Comparison of ENCODE assay signal across 24 cellular contexts in genomic region chr5:141272906-141273305, GRCh38. TPM values are rescaled to one million over a fixed set of nuclear protein-coding genes. Genes with fewer than 3 reads are reported as not detected.
DNase-seq lines count a peak whose midpoint lies in the region; ATAC-seq and TF ChIP-seq lines count a peak whose summit lies in the region.
"Had no signal": no experiment of that assay in that cellular context is flagged by ENCODE, and none has a peak within 500 bp of the region (broad histone marks: within the 10 kb centered on the region; RNA-seq: fewer than 3 reads in every experiment).

No MANE protein-coding gene starts in this region.

- TF ChIP-seq RAD21 in HCT116 (IDR thresholded peaks at IDR 0.05; ENCODE audit: low read depth): 0 out of 2 replicates have a peak, but pooled peaks have one; percentile 19

- TF ChIP-seq CTCF in HCT116 (IDR thresholded peaks at IDR 0.05 in 2 of 3, conservative IDR thresholded peaks at IDR 0.05 in 1 of 3; ENCODE audit: borderline replicate concordance in 1 of 3, insufficient read depth in 1 of 3, low read depth in 2 of 3, low read length in 2 of 3): peak in 2 of 3 experiments; percentile 25 to 33; a peak in 2 of 6 replicates
- TF ChIP-seq CTCF in Panc1 (IDR thresholded peaks at IDR 0.05): peak; percentile 26
- no peak for TF ChIP-seq CTCF in spleen (IDR thresholded peaks at IDR 0.05 in 8 of 11, conservative IDR thresholded peaks at IDR 0.05 in 3 of 11)
- TF ChIP-seq CTCF in GM13977 (IDR thresholded peaks at IDR 0.05; ENCODE audit: extremely low read depth, insufficient read depth, missing control alignments): no peak

- DNase-seq in D341Med (ENCODE audit: low spot score): peak; percentile 55
- no peak for DNase-seq in HCT116 (ENCODE audit: low read depth, low spot score)
- DNase-seq in Panc1 (ENCODE audit: low read depth, low spot score): no peak
- DNase-seq in iPS-NIHi11 (ENCODE audit: low spot score): peak; percentile 13
- DNase-seq in spleen: no peak
- DNase-seq in GM13977 (ENCODE audit: low spot score): no peak
- DNase-seq: activated CD8-positive, alpha-beta T cell treated with anti-CD3 and anti-CD28 coated beads, Interleukin-2, amount 10 ng/mL, durations not matched to agents 7 days and 5 days; activated naive CD4-positive, alpha-beta T cell; activated T-cell treated with anti-CD3 and anti-CD28 coated beads, Interleukin-2, amount 50 U/mL, for 1 hour; AML-193; amniotic stem cell; COR-L47; cortex of kidney; heart right ventricle; IMR-90; NCI-H1930; PC-9; stimulated activated naive CD4-positive, alpha-beta T cell had no signal

- intact Hi-C loops in HCT116 (cut with micrococcal nuclease): no loop called here
- intact Hi-C loops in Panc1 (cut with micrococcal nuclease; ENCODE audit: unreplicated experiment): no loop called here
- intact Hi-C loops in spleen (cut with DNase I; ENCODE audit: low total_unique reads): no loop called here

- POLR2A ChIA-PET in HCT116 (lab: Charles Lee) (no interaction called here), Panc1 (lab: Charles Lee) (no interaction called here)

- H3K9me2 ChIP-seq in HCT116 (ENCODE audit: insufficient read depth): no peaks in the 10 kb centered on the region

- H2AFZ ChIP-seq in HCT116 (ENCODE audit: low read depth, low read length, poor library complexity, severe bottlenecking): no peak overlapping the region
- H2AFZ ChIP-seq: PC-9 had no signal

- H3K27me3 ChIP-seq in HCT116 (ENCODE audit: insufficient read depth, low read length) (no peaks in the 10 kb centered on the region), Panc1 (ENCODE audit: control insufficient read depth, insufficient read depth, low read length) (no peaks in the 10 kb centered on the region), spleen (replicated peaks in 1 of 7) (no peaks in the 10 kb centered on the region)
- H3K27me3 ChIP-seq: heart right ventricle, tibial nerve had no signal

- H4K20me1 ChIP-seq in HCT116 (ENCODE audit: insufficient read depth): no peaks in the 10 kb centered on the region

- no peak; the same call in 1 of the 2 replicates for ATAC-seq in HCT116
- no peak for ATAC-seq in Panc1
- ATAC-seq in GM19324 (IDR thresholded peaks at IDR 0.05; ENCODE audit: low FRiP score, unreplicated experiment): no peak
- ATAC-seq: activated CD4-positive, CD25-positive, alpha-beta regulatory T cell treated with anti-CD3 and anti-CD28 coated beads, Interleukin-2, amount 50 U/mL, for 24 hours; activated CD8-positive, alpha-beta T cell treated with anti-CD3 and anti-CD28 coated beads, Interleukin-2, amount 10 ng/mL, durations not matched to agents 7 days and 5 days; heart right ventricle had no signal

- H3K4me1 ChIP-seq in HCT116 (ENCODE audit: control insufficient read depth in 1 of 2, insufficient read depth in 2 of 2, low read length in 2 of 2) (no peaks in the 10 kb centered on the region), Panc1 (ENCODE audit: control insufficient read depth, insufficient read depth, low read length) (no peaks in the 10 kb centered on the region), spleen (no peaks in the 10 kb centered on the region)
- H3K4me1 ChIP-seq: heart right ventricle, tibial nerve had no signal

- H3K4me3 ChIP-seq in HCT116 (replicated peaks in 1 of 2; ENCODE audit: low read depth in 1 of 2, low read length in 2 of 2) (no peak overlapping the region), Panc1 (ENCODE audit: low read depth in 2 of 2, low read length in 2 of 2) (no peak overlapping the region), spleen (no peak overlapping the region)
- H3K4me3 ChIP-seq: heart right ventricle, PC-9, skin epidermis, tibial nerve had no signal

- CTCF ChIA-PET in HCT116 (lab: Charles Lee) (no interaction called here), Panc1 (lab: Charles Lee) (no interaction called here)

- H3K9me3 ChIP-seq in HCT116 (ENCODE audit: control insufficient read depth in 1 of 2, insufficient read depth in 1 of 2, low read depth in 1 of 2, low read length in 2 of 2): peaks cover 0 to 5% of the 10 kb centered on the region in 2 experiments; a peak in 2 of 4 replicates
- H3K9me3 ChIP-seq in Panc1 (ENCODE audit: control insufficient read depth, insufficient read depth, low read depth, low read length): peaks cover 50% of the 10 kb centered on the region
- H3K9me3 ChIP-seq in spleen: peaks cover 46 to 100% (median 98%) of the 10 kb centered on the region in 8 donors

- RAD21 ChIA-PET in HCT116 (lab: Charles Lee; ENCODE audit: low non-redundant PET in 1 of 2, low total read pairs in 2 of 2, uncharacterized antibody in 2 of 2, unreplicated experiment in 2 of 2): no interaction called here

- H3K9ac ChIP-seq in HCT116 (ENCODE audit: low read length): no peak overlapping the region

- H3K36me3 ChIP-seq in HCT116 (ENCODE audit: control insufficient read depth in 1 of 2, insufficient read depth in 2 of 2, low read length in 2 of 2): no peaks in the 10 kb centered on the region
- H3K36me3 ChIP-seq in Panc1 (ENCODE audit: control insufficient read depth, insufficient read depth, low read length): no peaks in the 10 kb centered on the region
- H3K36me3 ChIP-seq in spleen: peaks cover 0 to 12% (median 0%) of the 10 kb centered on the region in 6 donors
- H3K36me3 ChIP-seq: heart right ventricle had no signal

- no peaks in the 10 kb centered on the region for H3K79me2 ChIP-seq in HCT116 (ENCODE audit: insufficient read depth, low read length)

- no peak overlapping the region for H3K4me2 ChIP-seq in HCT116 (ENCODE audit: low read length)
- H3K4me2 ChIP-seq: PC-9 had no signal

- H3K27ac ChIP-seq in HCT116 (ENCODE audit: low read depth, low read length): no peak overlapping the region
- no peak overlapping the region for H3K27ac ChIP-seq in Panc1 (ENCODE audit: low read length)
- no peak overlapping the region for H3K27ac ChIP-seq in spleen
- H3K27ac ChIP-seq: heart right ventricle, PC-9, skin epidermis, tibial nerve had no signal

- BruUV-seq in HCT116 (replicated peaks; lab: Mats Ljungman, UMichigan): no TSS peak
- BruUV-seq in Panc1 (replicated peaks; lab: Mats Ljungman, UMichigan): no TSS peak

- TF ChIP-seq POLR2A in HCT116 (IDR thresholded peaks at IDR 0.05; ENCODE audit: borderline replicate concordance, extremely low read depth, insufficient read depth, insufficient read length) (no peak), spleen (IDR thresholded peaks at IDR 0.05) (no peak)

- in situ Hi-C loops in Panc1 (cut with HindIII; ENCODE audit: low pct_unique_long_range_greater_than_20kb, low sequenced_read_pairs): no loop called here
- in situ Hi-C loops in GM13977 (cut with MboI; ENCODE audit: low pct_unique_long_range_greater_than_20kb, low sequenced_read_pairs, unreplicated experiment): no loop called here

- WGBS in spleen, 5 donors: 55 to 79% (median 65%) methylated on average over 3 of the region's 3 CpGs

TF ChIP-seq in HCT116, 20 proteins besides CTCF, POLR2A, EP300 and RAD21:
- TF ChIP-seq ZBTB33 (IDR thresholded peaks at IDR 0.05; ENCODE audit: extremely low read depth, insufficient replicate concordance, low read length): no peak
- TF ChIP-seq TCF7L2 (IDR thresholded peaks at IDR 0.05; ENCODE audit: borderline replicate concordance, extremely low read depth, insufficient read depth, insufficient read length): no peak
TF ChIP-seq in HCT116: peak in this region for 0.

RNA-seq across cellular contexts. Expression of gene PCDHB15, which starts 27.7 kb away (rescaled TPM):
- total RNA-seq in HCT116 (2021; ENCODE audit: unreplicated experiment): 0.07 TPM
- polyA plus RNA-seq in HCT116 (2012): 0.04 and 0.08 TPM in 2 replicates
- 0.15 TPM for total RNA-seq in Panc1 (2021; ENCODE audit: unreplicated experiment)
- 0.27 TPM for polyA plus RNA-seq in Panc1 (2012; ENCODE audit: insufficient read length)
- total RNA-seq in spleen: 1 to 10 TPM; 1.7 to 5.6 (median 3.8) TPM
- polyA plus RNA-seq in spleen: 1 to 10 TPM in 1 of 3 donors, under 1 TPM in 2; 0.42 to 1.1 (median 0.72) TPM
- total RNA-seq: activated CD8-positive, alpha-beta T cell treated with anti-CD3 and anti-CD28 coated beads, Interleukin-2, amount 10 ng/mL, durations not matched to agents 7 days and 5 days; G401; PC-9 had no signal

RNA-seq across cellular contexts. Expression of gene SLC25A2, which starts 30.9 kb away (rescaled TPM):
- 0.42 TPM for total RNA-seq in HCT116 (2021; ENCODE audit: unreplicated experiment)
- not detected in 2 replicates for polyA plus RNA-seq in HCT116 (2012)
- 0.28 TPM for total RNA-seq in Panc1 (2021; ENCODE audit: unreplicated experiment)
- polyA plus RNA-seq in Panc1 (2012; ENCODE audit: insufficient read length): not detected
- 1 to 10 TPM in 6 of 7 donors, under 1 TPM in 1; 0.57 to 3.0 (median 2.2) TPM for total RNA-seq in spleen
- polyA plus RNA-seq in spleen: under 1 TPM; 0.05 to 0.22 (median 0.07) TPM
- total RNA-seq: G401, IMR-90, NCI-H460 had no signal
- polyA plus RNA-seq: IMR-90 had no signal

RNA-seq across cellular contexts. Expression of gene TAF7, which starts 47.7 kb away (rescaled TPM):
- total RNA-seq in HCT116 (2021; ENCODE audit: unreplicated experiment): 40.9 TPM
- polyA plus RNA-seq in HCT116 (2012): 41.7 and 47.6 TPM in 2 replicates
- 71.0 TPM for total RNA-seq in Panc1 (2021; ENCODE audit: unreplicated experiment)
- polyA plus RNA-seq in Panc1 (2012; ENCODE audit: insufficient read length): 70.7 TPM
- total RNA-seq in spleen: 10 to 100 TPM; 67.6 to 80.6 (median 75.7) TPM
- 100 to 1,000 TPM in 2 of 3 donors, 10 to 100 TPM in 1; 91.1 to 112 (median 111) TPM for polyA plus RNA-seq in spleen

RNA-seq across cellular contexts. Expression of gene PCDHB14, which starts 49.8 kb away (rescaled TPM):
- 0.27 TPM for total RNA-seq in HCT116 (2021; ENCODE audit: unreplicated experiment)
- 0.15 and 0.21 TPM in 2 replicates for polyA plus RNA-seq in HCT116 (2012)
- total RNA-seq in Panc1 (2021; ENCODE audit: unreplicated experiment): 0.80 TPM
- polyA plus RNA-seq in Panc1 (2012; ENCODE audit: insufficient read length): 2.1 TPM
- total RNA-seq in spleen: 1 to 10 TPM; 1.6 to 5.9 (median 2.8) TPM
- polyA plus RNA-seq in spleen: under 1 TPM; 0.27 to 0.93 (median 0.30) TPM
- total RNA-seq: activated CD8-positive, alpha-beta T cell treated with anti-CD3 and anti-CD28 coated beads, Interleukin-2, amount 10 ng/mL, durations not matched to agents 7 days and 5 days had no signal

RNA-seq across cellular contexts. Expression of gene PCDHGA1, which starts 57.4 kb away (rescaled TPM):
- total RNA-seq in HCT116 (2021; ENCODE audit: unreplicated experiment): 0.05 TPM
- 0.03 TPM in 1 of 2 replicates, not detected in the other for polyA plus RNA-seq in HCT116 (2012)
- total RNA-seq in Panc1 (2021; ENCODE audit: unreplicated experiment): 0.92 TPM
- polyA plus RNA-seq in Panc1 (2012; ENCODE audit: insufficient read length): 0.99 TPM
- total RNA-seq in spleen: under 1 TPM in 6 of 7 donors, not detected in 1; 0.17 to 0.52 (median 0.36) TPM
- polyA plus RNA-seq in spleen: under 1 TPM; 0.04 to 0.06 (median 0.06) TPM
- total RNA-seq: activated CD8-positive, alpha-beta T cell treated with anti-CD3 and anti-CD28 coated beads, Interleukin-2, amount 10 ng/mL, durations not matched to agents 7 days and 5 days; G401 had no signal

Comparison
In these comparisons a context has a peak if more than half of its experiments do, and no peak if none do; other contexts are left out.
1. DNase-seq: peak in D341Med (single experiment) and iPS-NIHi11 (single experiment); none in HCT116 (single experiment), Panc1 (single experiment), spleen (single experiment) and GM13977 (single experiment).
2. CTCF ChIP-seq: peak in HCT116 (2 of 3) and Panc1 (single experiment); none in spleen (0 of 11) and GM13977 (single experiment).